ENCODE assay signal across 11 cellular contexts in the genomic region with DNA sequence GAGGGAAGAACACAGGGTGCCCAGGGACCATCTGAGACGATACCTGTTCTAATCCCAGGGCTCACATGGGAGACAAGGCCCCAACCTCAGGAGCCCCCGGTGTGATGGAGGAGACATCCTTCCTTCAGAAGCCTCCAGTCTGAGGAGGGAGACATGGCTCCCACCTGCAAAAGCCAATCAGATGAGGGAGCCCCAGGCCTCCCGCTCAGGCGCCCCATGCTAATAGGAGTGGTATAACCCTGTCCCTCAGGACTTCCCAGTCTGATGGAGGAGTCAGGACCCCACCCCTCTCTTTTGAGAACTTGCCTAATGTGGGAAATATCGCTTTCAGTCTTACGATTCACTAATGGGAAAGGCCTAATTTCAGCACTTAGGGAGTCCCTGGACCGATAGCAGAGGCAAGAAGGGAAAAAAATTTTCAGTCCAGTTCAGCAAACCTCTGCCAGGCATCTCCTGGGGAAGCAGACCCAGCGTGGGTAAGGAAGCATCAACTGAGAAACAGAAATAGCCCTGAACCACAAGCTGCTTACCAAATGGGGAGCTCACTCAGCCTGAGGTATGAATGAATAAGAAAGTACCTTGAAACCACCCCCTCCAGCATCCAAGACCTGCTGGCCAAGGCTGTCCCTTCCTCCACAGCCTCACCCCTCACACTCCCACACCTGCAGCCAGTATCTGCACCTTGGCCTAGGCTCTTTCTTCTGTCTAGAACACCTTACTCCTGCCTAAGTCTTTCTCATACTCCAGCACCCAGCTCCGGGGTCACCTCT. TPM values are rescaled to one million over a fixed set of nuclear protein-coding genes. Genes with fewer than 3 reads are reported as not detected.
DNase-seq lines count a peak whose midpoint lies in the region; ATAC-seq and TF ChIP-seq lines count a peak whose summit lies in the region.
"Had no signal": no experiment of that assay in that cellular context is flagged by ENCODE, and none has a peak within 500 bp of the region (broad histone marks: within the 10 kb centered on the region; RNA-seq: fewer than 3 reads in every experiment).

No MANE protein-coding gene starts in this region.

- H3K79me1 ChIP-seq in neuronal stem cell (ENCODE audit: low read depth, low read length) = no peaks in the 10 kb centered on the region

- H4K91ac ChIP-seq in neuronal stem cell (ENCODE audit: low read depth, low read length, poor library complexity) = no peak overlapping the region

- H3K27me3 Mint-ChIP-seq in CD4-positive, alpha-beta memory T cell = no peaks in the 10 kb centered on the region
- H3K27me3 Mint-ChIP-seq in central memory CD8-positive, alpha-beta T cell = no peaks in the 10 kb centered on the region

- H3K27ac ChIP-seq in CD4-positive, alpha-beta memory T cell (ENCODE audit: low read depth, low read length) = no peak overlapping the region
- no peak overlapping the region for H3K27ac ChIP-seq in neuronal stem cell (replicated peaks; ENCODE audit: low read length)
- no peak overlapping the region for H3K27ac ChIP-seq in psoas muscle

- H3K18ac ChIP-seq in neuronal stem cell (ENCODE audit: low read length) = peak overlapping the region; percentile 58

- CTCF ChIA-PET in CD4-positive, alpha-beta memory T cell (lab: Charles Lee; ENCODE audit: partially characterized antibody) = no interaction called here

- no peaks in the 10 kb centered on the region for H3K36me3 ChIP-seq in CD4-positive, alpha-beta memory T cell (ENCODE audit: insufficient read depth, low read length)
- H3K36me3 ChIP-seq in neuronal stem cell (replicated peaks in 1 of 2; ENCODE audit: control insufficient read depth in 2 of 2, insufficient read depth in 2 of 2, low read length in 2 of 2) = no peaks in the 10 kb centered on the region
- no peaks in the 10 kb centered on the region for H3K36me3 ChIP-seq in psoas muscle (ENCODE audit: insufficient read depth in 1 of 2, low read depth in 1 of 2)

- no peak overlapping the region for H4K8ac ChIP-seq in neuronal stem cell (ENCODE audit: low read depth, low read length)

- H3K4me1 ChIP-seq in CD4-positive, alpha-beta memory T cell (ENCODE audit: insufficient read depth, low read length) = peaks cover 98% of the 10 kb centered on the region
- H3K4me1 ChIP-seq in neuronal stem cell (ENCODE audit: control insufficient read depth in 2 of 2, insufficient read depth in 1 of 2, low read depth in 1 of 2, low read length in 2 of 2) = peaks cover 33 to 35% of the 10 kb centered on the region in 2 donors
- H3K4me1 ChIP-seq in psoas muscle = peaks cover 32% of the 10 kb centered on the region

- ATAC-seq in HG02884 (IDR thresholded peaks at IDR 0.05; ENCODE audit: unreplicated experiment) = peak; percentile 60
- ATAC-seq in central memory CD8-positive, alpha-beta T cell (replicated peaks; ENCODE audit: extremely low read depth, poor library complexity, severe bottlenecking) = no peak
- ATAC-seq in GM21723 (IDR thresholded peaks at IDR 0.05; ENCODE audit: unreplicated experiment) = no peak
- no peak for ATAC-seq in GM21390 (IDR thresholded peaks at IDR 0.05; ENCODE audit: unreplicated experiment)
- ATAC-seq in psoas muscle = no peak
- ATAC-seq: sciatic nerve had no signal

- H3K9me3 Mint-ChIP-seq in CD4-positive, alpha-beta memory T cell = no peaks in the 10 kb centered on the region
- H3K9me3 Mint-ChIP-seq in central memory CD8-positive, alpha-beta T cell = no peaks in the 10 kb centered on the region

- no peak overlapping the region for H3K4ac ChIP-seq in neuronal stem cell (ENCODE audit: low read length)

- H2BK12ac ChIP-seq in neuronal stem cell (ENCODE audit: low read length) = no peak overlapping the region

- no peak overlapping the region for H3K4me3 ChIP-seq in CD4-positive, alpha-beta memory T cell (ENCODE audit: low read length in 2 of 2)
- H3K4me3 ChIP-seq in neuronal stem cell (ENCODE audit: low read length in 2 of 2) (no peak overlapping the region), psoas muscle (no peak overlapping the region)

- no peak overlapping the region for H3K23ac ChIP-seq in neuronal stem cell (ENCODE audit: low read depth, low read length, poor library complexity)

- H3K4me1 Mint-ChIP-seq in CD4-positive, alpha-beta memory T cell = peaks cover 53 to 100% (median 81%) of the 10 kb centered on the region in 4 donors
- peaks cover 63% of the 10 kb centered on the region for H3K4me1 Mint-ChIP-seq in central memory CD8-positive, alpha-beta T cell

- H2BK15ac ChIP-seq in neuronal stem cell (ENCODE audit: low read length) = peak overlapping the region; percentile 30

- peak overlapping the region; percentile 16 for H2BK5ac ChIP-seq in neuronal stem cell (ENCODE audit: low read length)

- no peaks in the 10 kb centered on the region for H3K27me3 ChIP-seq in CD4-positive, alpha-beta memory T cell (ENCODE audit: insufficient read depth, low read length)
- H3K27me3 ChIP-seq in neuronal stem cell (ENCODE audit: control insufficient read depth in 3 of 3, insufficient read depth in 3 of 3, low read depth in 1 of 3, low read length in 3 of 3) (peaks cover 0 to under 1% (median 0%) of the 10 kb centered on the region in 3 experiments), psoas muscle (ENCODE audit: insufficient read depth in 3 of 3, low read length in 2 of 3) (no peaks in the 10 kb centered on the region)

- no peak for DNase-seq in CD4-positive, alpha-beta memory T cell
- DNase-seq in central memory CD8-positive, alpha-beta T cell (ENCODE audit: low spot score in 2 of 2) = no peak
- DNase-seq in neuronal stem cell (ENCODE audit: low spot score) (no peak), NCI-H510A treated with DMSO at 0.1 percent for 48 hours (lab: John Stamatoyannopoulos, UW) (no peak), psoas muscle (no peak)
- DNase-seq: activated effector memory CD4-positive, alpha-beta T cell treated with Interleukin-2 at 50 U/mL for 16 hours; SW 1271 had no signal

- no peaks in the 10 kb centered on the region for H3K9me3 ChIP-seq in CD4-positive, alpha-beta memory T cell (ENCODE audit: control insufficient read depth in 1 of 2, low read length in 2 of 2)
- H3K9me3 ChIP-seq in neuronal stem cell (replicated peaks in 1 of 2; ENCODE audit: control insufficient read depth in 2 of 2, insufficient read depth in 1 of 2, low read depth in 1 of 2, low read length in 2 of 2) (no peaks in the 10 kb centered on the region), psoas muscle (no peaks in the 10 kb centered on the region)

- H2AFZ ChIP-seq in neuronal stem cell (ENCODE audit: low read length) = no peak overlapping the region

- peak overlapping the region; percentile 20 for H2AK5ac ChIP-seq in neuronal stem cell (ENCODE audit: low read depth, low read length)

- peak overlapping the region in 3 of 8 donors; percentile 26 to 68 (median 53) for H3K4me3 Mint-ChIP-seq in CD4-positive, alpha-beta memory T cell
- no peak overlapping the region for H3K4me3 Mint-ChIP-seq in central memory CD8-positive, alpha-beta T cell

- H2BK120ac ChIP-seq in neuronal stem cell (ENCODE audit: low read depth, low read length) = no peak overlapping the region

- H3K14ac ChIP-seq in neuronal stem cell (ENCODE audit: low read length) = no peak overlapping the region

- no CpG with 5 or more reads among the region's 9 CpGs for WGBS in neuronal stem cell (ENCODE audit: extremely low coverage in 2 of 2, insufficient read length in 2 of 2, insufficient replicate concordance in 1 of 2), 2 donors
- WGBS in psoas muscle, 3 donors = 84 to 90% (median 90%) methylated on average over 9 of the region's 9 CpGs

- POLR2A ChIA-PET in CD4-positive, alpha-beta memory T cell (lab: Charles Lee; ENCODE audit: partially characterized antibody) = interaction anchor here (1.3 kb wide), 1 partner anchor 17 kb away, joined by 3 read pairs; no protein-coding TSS in a partner anchor

- H3K27ac Mint-ChIP-seq in CD4-positive, alpha-beta memory T cell = peak overlapping the region; percentile 77 to 95 (median 86)
- H3K27ac Mint-ChIP-seq in central memory CD8-positive, alpha-beta T cell (ENCODE audit: low read depth) = peak overlapping the region; percentile 33

- intact Hi-C loops in CD4-positive, alpha-beta memory T cell (cut with micrococcal nuclease) = no loop called here
- intact Hi-C loops in psoas muscle (cut with DNase I) = no loop called here

- H3K36me3 Mint-ChIP-seq in CD4-positive, alpha-beta memory T cell = peaks cover 0 to 4% of the 10 kb centered on the region in 2 donors
- peaks cover 3% of the 10 kb centered on the region for H3K36me3 Mint-ChIP-seq in central memory CD8-positive, alpha-beta T cell (ENCODE audit: insufficient read depth)

- no peak overlapping the region for H3K9ac ChIP-seq in neuronal stem cell (ENCODE audit: low read depth, low read length, poor library complexity)

- TF ChIP-seq CTCF in psoas muscle (IDR thresholded peaks at IDR 0.05) = no peak

- no peak overlapping the region for H3K4me2 ChIP-seq in neuronal stem cell (ENCODE audit: insufficient read depth, low read length, poor library complexity, severe bottlenecking)

RNA-seq across cellular contexts. Expression of a gene that starts 5.8 kb away (rescaled TPM):
- total RNA-seq in CD4-positive, alpha-beta memory T cell = 10 to 100 TPM; 45.0 to 47.5 TPM
- polyA plus RNA-seq in CD4-positive, alpha-beta memory T cell = 1 to 10 TPM; 6.6 to 7.9 TPM
- 6.6 TPM for polyA plus RNA-seq in neuronal stem cell (2013, experiment 1 of 2)
- polyA plus RNA-seq in neuronal stem cell (2013, experiment 2 of 2) = 6.3 TPM
- 10 to 100 TPM in 1 of 4 donors, 1 to 10 TPM in 3; 7.4 to 17.3 (median 9.0) TPM for total RNA-seq in psoas muscle
- 1 to 10 TPM; 3.6 to 3.8 (median 3.8) TPM for polyA plus RNA-seq in psoas muscle

RNA-seq across cellular contexts. Expression of a gene that starts 53.7 kb away (rescaled TPM):
- 1,000 to 10,000 TPM; 4,846 to 5,053 TPM for total RNA-seq in CD4-positive, alpha-beta memory T cell
- polyA plus RNA-seq in CD4-positive, alpha-beta memory T cell = 1,000 to 10,000 TPM; 5,445 to 5,812 TPM
- polyA plus RNA-seq in neuronal stem cell (2013, experiment 1 of 2) = 5,741 TPM
- polyA plus RNA-seq in neuronal stem cell (2013, experiment 2 of 2) = 5,744 TPM
- 1,000 to 10,000 TPM in 2 of 4 donors, 100 to 1,000 TPM in 2; 807 to 1,216 (median 929) TPM for total RNA-seq in psoas muscle
- polyA plus RNA-seq in psoas muscle = 1,000 to 10,000 TPM; 1,619 to 2,132 (median 1,802) TPM
